Comparison of ENCODE assay signal across 2 cellular contexts in the genomic region with DNA sequence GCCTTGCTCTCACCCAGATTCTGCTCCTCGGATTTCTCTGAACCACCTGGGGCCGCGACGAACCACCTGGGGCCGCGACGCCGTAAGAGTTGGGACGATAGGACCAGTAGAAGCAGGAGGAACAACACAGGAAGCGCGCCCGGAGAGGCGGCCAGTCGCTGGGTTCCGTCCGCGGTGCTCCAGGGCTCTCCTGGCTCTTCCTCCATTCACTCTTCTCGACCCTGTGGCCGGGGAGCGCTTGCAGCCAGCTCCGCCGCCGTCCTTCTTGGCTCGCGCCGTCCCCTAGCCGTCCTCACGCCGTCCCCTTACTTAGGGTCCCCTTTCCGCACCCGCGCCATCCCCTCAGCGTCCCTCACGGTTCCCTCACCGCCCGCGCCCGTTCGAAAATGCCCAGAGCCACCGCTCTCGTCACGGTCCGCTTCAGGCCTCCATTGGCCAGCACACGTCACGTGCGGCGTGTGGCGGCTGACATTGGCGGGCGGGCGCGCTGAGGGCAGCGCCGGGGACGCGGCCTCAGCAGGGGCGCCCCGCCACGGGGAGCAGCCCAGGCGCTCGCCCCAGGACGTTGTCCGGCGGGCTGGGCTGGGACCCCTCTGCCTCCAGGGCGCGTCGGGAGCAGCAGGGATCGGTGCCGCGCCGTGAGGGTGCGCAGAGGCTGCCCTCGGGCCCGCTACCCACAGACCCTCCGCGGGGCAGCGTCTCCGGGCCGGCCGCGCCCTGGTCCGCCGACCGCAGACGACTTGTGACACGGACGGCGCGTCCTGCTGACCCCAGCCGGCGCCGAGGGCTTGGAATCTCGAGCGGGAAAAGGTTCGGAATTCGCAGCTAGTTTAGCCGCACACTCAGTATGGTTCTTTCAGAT.
A peak's percentile ranks its signal among the peaks of the same experiment; 100 is the strongest.
TF ChIP-seq lines count a peak whose summit lies in the region.

No MANE protein-coding gene starts in this region.

TF ChIP-seq in A549, 52 proteins besides CTCF, POLR2A, EP300 and RAD21 (continued from another document and continues in another):
- TF ChIP-seq, protein P1, sequence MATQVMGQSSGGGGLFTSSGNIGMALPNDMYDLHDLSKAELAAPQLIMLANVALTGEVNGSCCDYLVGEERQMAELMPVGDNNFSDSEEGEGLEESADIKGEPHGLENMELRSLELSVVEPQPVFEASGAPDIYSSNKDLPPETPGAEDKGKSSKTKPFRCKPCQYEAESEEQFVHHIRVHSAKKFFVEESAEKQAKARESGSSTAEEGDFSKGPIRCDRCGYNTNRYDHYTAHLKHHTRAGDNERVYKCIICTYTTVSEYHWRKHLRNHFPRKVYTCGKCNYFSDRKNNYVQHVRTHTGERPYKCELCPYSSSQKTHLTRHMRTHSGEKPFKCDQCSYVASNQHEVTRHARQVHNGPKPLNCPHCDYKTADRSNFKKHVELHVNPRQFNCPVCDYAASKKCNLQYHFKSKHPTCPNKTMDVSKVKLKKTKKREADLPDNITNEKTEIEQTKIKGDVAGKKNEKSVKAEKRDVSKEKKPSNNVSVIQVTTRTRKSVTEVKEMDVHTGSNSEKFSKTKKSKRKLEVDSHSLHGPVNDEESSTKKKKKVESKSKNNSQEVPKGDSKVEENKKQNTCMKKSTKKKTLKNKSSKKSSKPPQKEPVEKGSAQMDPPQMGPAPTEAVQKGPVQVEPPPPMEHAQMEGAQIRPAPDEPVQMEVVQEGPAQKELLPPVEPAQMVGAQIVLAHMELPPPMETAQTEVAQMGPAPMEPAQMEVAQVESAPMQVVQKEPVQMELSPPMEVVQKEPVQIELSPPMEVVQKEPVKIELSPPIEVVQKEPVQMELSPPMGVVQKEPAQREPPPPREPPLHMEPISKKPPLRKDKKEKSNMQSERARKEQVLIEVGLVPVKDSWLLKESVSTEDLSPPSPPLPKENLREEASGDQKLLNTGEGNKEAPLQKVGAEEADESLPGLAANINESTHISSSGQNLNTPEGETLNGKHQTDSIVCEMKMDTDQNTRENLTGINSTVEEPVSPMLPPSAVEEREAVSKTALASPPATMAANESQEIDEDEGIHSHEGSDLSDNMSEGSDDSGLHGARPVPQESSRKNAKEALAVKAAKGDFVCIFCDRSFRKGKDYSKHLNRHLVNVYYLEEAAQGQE (IDR thresholded peaks at IDR 0.05) = no peak
- TF ChIP-seq CHD2 (IDR thresholded peaks at IDR 0.05; ENCODE audit: low read length, partially characterized antibody) (no peak), KDM5A (IDR thresholded peaks at IDR 0.05) (no peak), MAFK (IDR thresholded peaks at IDR 0.05; ENCODE audit: partially characterized antibody) (no peak), GATA3 (IDR thresholded peaks at IDR 0.05; ENCODE audit: borderline replicate concordance) (no peak), CHD4 (IDR thresholded peaks at IDR 0.05; ENCODE audit: borderline replicate concordance) (no peak), RARB (CRISPR knock-in tag; IDR thresholded peaks at IDR 0.05) (no peak), EHF (CRISPR knock-in tag; IDR thresholded peaks at IDR 0.05) (no peak), ZSCAN20 (CRISPR knock-in tag; IDR thresholded peaks at IDR 0.05) (no peak), CBX8 (IDR thresholded peaks at IDR 0.05) (no peak), SMC3 (IDR thresholded peaks at IDR 0.05) (no peak), CEBPB (IDR thresholded peaks at IDR 0.05) (no peak), HDAC2 (IDR thresholded peaks at IDR 0.05) (no peak), TP53 (CRISPR knock-in tag; IDR thresholded peaks at IDR 0.05) (no peak), RNF2 (IDR thresholded peaks at IDR 0.05; ENCODE audit: borderline replicate concordance, low read depth) (no peak), CBX2 (IDR thresholded peaks at IDR 0.05; ENCODE audit: borderline replicate concordance, low read depth) (no peak), NPAS2 (CRISPR knock-in tag; IDR thresholded peaks at IDR 0.05; ENCODE audit: borderline replicate concordance) (no peak), TFCP2L1 (CRISPR knock-in tag; IDR thresholded peaks at IDR 0.05) (no peak), JUNB (IDR thresholded peaks at IDR 0.05) (no peak), ESRRA (IDR thresholded peaks at IDR 0.05; ENCODE audit: borderline replicate concordance, low read length) (no peak), RCOR1 (IDR thresholded peaks at IDR 0.05; ENCODE audit: low read depth, low read length) (no peak), FOSB (CRISPR knock-in tag; IDR thresholded peaks at IDR 0.05) (no peak), FOXS1 (CRISPR knock-in tag; IDR thresholded peaks at IDR 0.05) (no peak)
- TF ChIP-seq, protein P2, sequence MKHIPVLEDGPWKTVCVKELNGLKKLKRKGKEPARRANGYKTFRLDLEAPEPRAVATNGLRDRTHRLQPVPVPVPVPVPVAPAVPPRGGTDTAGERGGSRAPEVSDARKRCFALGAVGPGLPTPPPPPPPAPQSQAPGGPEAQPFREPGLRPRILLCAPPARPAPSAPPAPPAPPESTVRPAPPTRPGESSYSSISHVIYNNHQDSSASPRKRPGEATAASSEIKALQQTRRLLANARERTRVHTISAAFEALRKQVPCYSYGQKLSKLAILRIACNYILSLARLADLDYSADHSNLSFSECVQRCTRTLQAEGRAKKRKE (CRISPR knock-in tag; IDR thresholded peaks at IDR 0.05; ENCODE audit: low read depth) = no peak
- TF ChIP-seq, protein P3, sequence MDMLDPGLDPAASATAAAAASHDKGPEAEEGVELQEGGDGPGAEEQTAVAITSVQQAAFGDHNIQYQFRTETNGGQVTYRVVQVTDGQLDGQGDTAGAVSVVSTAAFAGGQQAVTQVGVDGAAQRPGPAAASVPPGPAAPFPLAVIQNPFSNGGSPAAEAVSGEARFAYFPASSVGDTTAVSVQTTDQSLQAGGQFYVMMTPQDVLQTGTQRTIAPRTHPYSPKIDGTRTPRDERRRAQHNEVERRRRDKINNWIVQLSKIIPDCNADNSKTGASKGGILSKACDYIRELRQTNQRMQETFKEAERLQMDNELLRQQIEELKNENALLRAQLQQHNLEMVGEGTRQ (IDR thresholded peaks at IDR 0.05) = peak; percentile 96
- TF ChIP-seq, protein P4, sequence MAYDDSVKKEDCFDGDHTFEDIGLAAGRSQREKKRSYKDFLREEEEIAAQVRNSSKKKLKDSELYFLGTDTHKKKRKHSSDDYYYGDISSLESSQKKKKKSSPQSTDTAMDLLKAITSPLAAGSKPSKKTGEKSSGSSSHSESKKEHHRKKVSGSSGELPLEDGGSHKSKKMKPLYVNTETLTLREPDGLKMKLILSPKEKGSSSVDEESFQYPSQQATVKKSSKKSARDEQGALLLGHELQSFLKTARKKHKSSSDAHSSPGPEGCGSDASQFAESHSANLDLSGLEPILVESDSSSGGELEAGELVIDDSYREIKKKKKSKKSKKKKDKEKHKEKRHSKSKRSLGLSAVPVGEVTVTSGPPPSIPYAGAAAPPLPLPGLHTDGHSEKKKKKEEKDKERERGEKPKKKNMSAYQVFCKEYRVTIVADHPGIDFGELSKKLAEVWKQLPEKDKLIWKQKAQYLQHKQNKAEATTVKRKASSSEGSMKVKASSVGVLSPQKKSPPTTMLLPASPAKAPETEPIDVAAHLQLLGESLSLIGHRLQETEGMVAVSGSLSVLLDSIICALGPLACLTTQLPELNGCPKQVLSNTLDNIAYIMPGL (CRISPR knock-in tag; IDR thresholded peaks at IDR 0.05; ENCODE audit: borderline replicate concordance) = no peak
- TF ChIP-seq, protein P5, sequence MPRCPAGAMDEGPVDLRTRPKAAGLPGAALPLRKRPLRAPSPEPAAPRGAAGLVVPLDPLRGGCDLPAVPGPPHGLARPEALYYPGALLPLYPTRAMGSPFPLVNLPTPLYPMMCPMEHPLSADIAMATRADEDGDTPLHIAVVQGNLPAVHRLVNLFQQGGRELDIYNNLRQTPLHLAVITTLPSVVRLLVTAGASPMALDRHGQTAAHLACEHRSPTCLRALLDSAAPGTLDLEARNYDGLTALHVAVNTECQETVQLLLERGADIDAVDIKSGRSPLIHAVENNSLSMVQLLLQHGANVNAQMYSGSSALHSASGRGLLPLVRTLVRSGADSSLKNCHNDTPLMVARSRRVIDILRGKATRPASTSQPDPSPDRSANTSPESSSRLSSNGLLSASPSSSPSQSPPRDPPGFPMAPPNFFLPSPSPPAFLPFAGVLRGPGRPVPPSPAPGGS (IDR thresholded peaks at IDR 0.05) = peak; percentile 77; the same call in 1 of the 3 replicates

TF ChIP-seq in WTC11, 78 proteins besides CTCF, POLR2A, EP300 and RAD21 (continued from another document and continues in another):
- TF ChIP-seq, protein P6, sequence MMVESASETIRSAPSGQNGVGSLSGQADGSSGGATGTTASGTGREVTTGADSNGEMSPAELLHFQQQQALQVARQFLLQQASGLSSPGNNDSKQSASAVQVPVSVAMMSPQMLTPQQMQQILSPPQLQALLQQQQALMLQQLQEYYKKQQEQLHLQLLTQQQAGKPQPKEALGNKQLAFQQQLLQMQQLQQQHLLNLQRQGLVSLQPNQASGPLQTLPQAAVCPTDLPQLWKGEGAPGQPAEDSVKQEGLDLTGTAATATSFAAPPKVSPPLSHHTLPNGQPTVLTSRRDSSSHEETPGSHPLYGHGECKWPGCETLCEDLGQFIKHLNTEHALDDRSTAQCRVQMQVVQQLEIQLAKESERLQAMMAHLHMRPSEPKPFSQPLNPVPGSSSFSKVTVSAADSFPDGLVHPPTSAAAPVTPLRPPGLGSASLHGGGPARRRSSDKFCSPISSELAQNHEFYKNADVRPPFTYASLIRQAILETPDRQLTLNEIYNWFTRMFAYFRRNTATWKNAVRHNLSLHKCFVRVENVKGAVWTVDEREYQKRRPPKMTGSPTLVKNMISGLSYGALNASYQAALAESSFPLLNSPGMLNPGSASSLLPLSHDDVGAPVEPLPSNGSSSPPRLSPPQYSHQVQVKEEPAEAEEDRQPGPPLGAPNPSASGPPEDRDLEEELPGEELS (CRISPR knock-in tag; IDR thresholded peaks at IDR 0.05) = peak; percentile 96
- TF ChIP-seq ZNF232 (CRISPR knock-in tag; IDR thresholded peaks at IDR 0.05) (peak; percentile 69; the same call in 1 of the 2 replicates), JUN (CRISPR knock-in tag; IDR thresholded peaks at IDR 0.05) (peak; percentile 65; the same call in 1 of the 2 replicates), ZNF671 (CRISPR knock-in tag; IDR thresholded peaks at IDR 0.05) (no peak), ZNF138 (CRISPR knock-in tag; conservative IDR thresholded peaks at IDR 0.05) (peak; percentile 84), NFYB (CRISPR knock-in tag; conservative IDR thresholded peaks at IDR 0.05; ENCODE audit: low read depth) (peak; percentile 99), TEAD1 (CRISPR knock-in tag; IDR thresholded peaks at IDR 0.05) (peak; percentile 97), NR2C2 (CRISPR knock-in tag; IDR thresholded peaks at IDR 0.05) (no peak), TP53 (CRISPR knock-in tag; IDR thresholded peaks at IDR 0.05) (peak; percentile 93)
- TF ChIP-seq, protein P7, sequence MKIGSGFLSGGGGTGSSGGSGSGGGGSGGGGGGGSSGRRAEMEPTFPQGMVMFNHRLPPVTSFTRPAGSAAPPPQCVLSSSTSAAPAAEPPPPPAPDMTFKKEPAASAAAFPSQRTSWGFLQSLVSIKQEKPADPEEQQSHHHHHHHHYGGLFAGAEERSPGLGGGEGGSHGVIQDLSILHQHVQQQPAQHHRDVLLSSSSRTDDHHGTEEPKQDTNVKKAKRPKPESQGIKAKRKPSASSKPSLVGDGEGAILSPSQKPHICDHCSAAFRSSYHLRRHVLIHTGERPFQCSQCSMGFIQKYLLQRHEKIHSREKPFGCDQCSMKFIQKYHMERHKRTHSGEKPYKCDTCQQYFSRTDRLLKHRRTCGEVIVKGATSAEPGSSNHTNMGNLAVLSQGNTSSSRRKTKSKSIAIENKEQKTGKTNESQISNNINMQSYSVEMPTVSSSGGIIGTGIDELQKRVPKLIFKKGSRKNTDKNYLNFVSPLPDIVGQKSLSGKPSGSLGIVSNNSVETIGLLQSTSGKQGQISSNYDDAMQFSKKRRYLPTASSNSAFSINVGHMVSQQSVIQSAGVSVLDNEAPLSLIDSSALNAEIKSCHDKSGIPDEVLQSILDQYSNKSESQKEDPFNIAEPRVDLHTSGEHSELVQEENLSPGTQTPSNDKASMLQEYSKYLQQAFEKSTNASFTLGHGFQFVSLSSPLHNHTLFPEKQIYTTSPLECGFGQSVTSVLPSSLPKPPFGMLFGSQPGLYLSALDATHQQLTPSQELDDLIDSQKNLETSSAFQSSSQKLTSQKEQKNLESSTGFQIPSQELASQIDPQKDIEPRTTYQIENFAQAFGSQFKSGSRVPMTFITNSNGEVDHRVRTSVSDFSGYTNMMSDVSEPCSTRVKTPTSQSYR (CRISPR knock-in tag; IDR thresholded peaks at IDR 0.05) = no peak
- TF ChIP-seq, protein P8, sequence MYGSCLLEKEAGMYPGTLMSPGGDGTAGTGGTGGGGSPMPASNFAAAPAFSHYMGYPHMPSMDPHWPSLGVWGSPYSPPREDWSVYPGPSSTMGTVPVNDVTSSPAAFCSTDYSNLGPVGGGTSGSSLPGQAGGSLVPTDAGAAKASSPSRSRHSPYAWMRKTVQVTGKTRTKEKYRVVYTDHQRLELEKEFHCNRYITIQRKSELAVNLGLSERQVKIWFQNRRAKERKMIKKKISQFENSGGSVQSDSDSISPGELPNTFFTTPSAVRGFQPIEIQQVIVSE (CRISPR knock-in tag; IDR thresholded peaks at IDR 0.05; ENCODE audit: borderline replicate concordance) = no peak
- TF ChIP-seq, protein P3 (CRISPR knock-in tag; IDR thresholded peaks at IDR 0.05) = peak; percentile 100
- TF ChIP-seq, protein P9, sequence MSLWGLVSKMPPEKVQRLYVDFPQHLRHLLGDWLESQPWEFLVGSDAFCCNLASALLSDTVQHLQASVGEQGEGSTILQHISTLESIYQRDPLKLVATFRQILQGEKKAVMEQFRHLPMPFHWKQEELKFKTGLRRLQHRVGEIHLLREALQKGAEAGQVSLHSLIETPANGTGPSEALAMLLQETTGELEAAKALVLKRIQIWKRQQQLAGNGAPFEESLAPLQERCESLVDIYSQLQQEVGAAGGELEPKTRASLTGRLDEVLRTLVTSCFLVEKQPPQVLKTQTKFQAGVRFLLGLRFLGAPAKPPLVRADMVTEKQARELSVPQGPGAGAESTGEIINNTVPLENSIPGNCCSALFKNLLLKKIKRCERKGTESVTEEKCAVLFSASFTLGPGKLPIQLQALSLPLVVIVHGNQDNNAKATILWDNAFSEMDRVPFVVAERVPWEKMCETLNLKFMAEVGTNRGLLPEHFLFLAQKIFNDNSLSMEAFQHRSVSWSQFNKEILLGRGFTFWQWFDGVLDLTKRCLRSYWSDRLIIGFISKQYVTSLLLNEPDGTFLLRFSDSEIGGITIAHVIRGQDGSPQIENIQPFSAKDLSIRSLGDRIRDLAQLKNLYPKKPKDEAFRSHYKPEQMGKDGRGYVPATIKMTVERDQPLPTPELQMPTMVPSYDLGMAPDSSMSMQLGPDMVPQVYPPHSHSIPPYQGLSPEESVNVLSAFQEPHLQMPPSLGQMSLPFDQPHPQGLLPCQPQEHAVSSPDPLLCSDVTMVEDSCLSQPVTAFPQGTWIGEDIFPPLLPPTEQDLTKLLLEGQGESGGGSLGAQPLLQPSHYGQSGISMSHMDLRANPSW (CRISPR knock-in tag; conservative IDR thresholded peaks at IDR 0.05; ENCODE audit: low read depth) = 0 out of 2 replicates have a peak, but pooled peaks have one; percentile 94
